Comparison of ENCODE assay signal across 17 cellular contexts in genomic region chr10:89275383-89275782, GRCh38. TPM values are rescaled to one million over a fixed set of nuclear protein-coding genes. Genes with fewer than 3 reads are reported as not detected.
DNase-seq lines count a peak whose midpoint lies in the region; ATAC-seq and TF ChIP-seq lines count a peak whose summit lies in the region.
"Had no signal": no experiment of that assay in that cellular context is flagged by ENCODE, and none has a peak within 500 bp of the region (broad histone marks: within the 10 kb centered on the region; RNA-seq: fewer than 3 reads in every experiment).

No MANE protein-coding gene starts in this region.

- no peaks in the 10 kb centered on the region for H3K4me1 Mint-ChIP-seq in activated naive CD4-positive, alpha-beta T cell treated with anti-CD3 and anti-CD28 coated beads, Interleukin-2, amount 10 ng/mL, durations not matched to agents 7 days and 5 days
- H3K4me1 Mint-ChIP-seq: activated B cell treated with CpG ODN at 0.5 μM for 24 hours, neural crest cell had no signal

- no peak overlapping the region for H2BK15ac ChIP-seq in mesenchymal stem cell (ENCODE audit: low read depth, poor library complexity, severe bottlenecking)

- H3K4me1 ChIP-seq in mesenchymal stem cell (ENCODE audit: control insufficient read depth, insufficient read depth, low read depth, low read length) (peaks cover 3% of the 10 kb centered on the region), upper lobe of right lung (peaks cover 22% of the 10 kb centered on the region), spleen (peaks cover 0 to 18% (median 6%) of the 10 kb centered on the region in 6 donors)

- H3K18ac ChIP-seq in mesenchymal stem cell (ENCODE audit: low read depth in 1 of 2, low read length in 2 of 2), result peak overlapping the region; percentile 6 to 9

- TF ChIP-seq CTCF in dorsolateral prefrontal cortex (IDR thresholded peaks at IDR 0.05 in 54 of 56, conservative IDR thresholded peaks at IDR 0.05 in 2 of 56; ENCODE audit: low read depth in 1 of 56, partially characterized antibody in 56 of 56), result no peak
- TF ChIP-seq CTCF in upper lobe of right lung (IDR thresholded peaks at IDR 0.05), result no peak
- TF ChIP-seq CTCF in spleen (IDR thresholded peaks at IDR 0.05 in 8 of 11, conservative IDR thresholded peaks at IDR 0.05 in 3 of 11), result no peak

- H3K36me3 Mint-ChIP-seq in activated naive CD4-positive, alpha-beta T cell treated with anti-CD3 and anti-CD28 coated beads, Interleukin-2, amount 10 ng/mL, durations not matched to agents 7 days and 5 days, result no peaks in the 10 kb centered on the region

- H2AK5ac ChIP-seq in mesenchymal stem cell (ENCODE audit: low read length, severe bottlenecking), result peak overlapping the region; percentile 25

- H4K91ac ChIP-seq in mesenchymal stem cell (ENCODE audit: low read length), result no peak overlapping the region

- intact Hi-C loops in dorsolateral prefrontal cortex (cut with DNase I) (no loop called here), upper lobe of right lung (cut with DNase I) (no loop called here), spleen (cut with DNase I; ENCODE audit: low total_unique reads) (no loop called here)

- peak overlapping the region in 1 of 2 experiments; percentile 92 for H2BK12ac ChIP-seq in mesenchymal stem cell (ENCODE audit: low read length in 2 of 2)

- H3K14ac ChIP-seq in mesenchymal stem cell (ENCODE audit: low read length in 2 of 2), result no peak overlapping the region

- H2BK120ac ChIP-seq in mesenchymal stem cell (ENCODE audit: low read depth, low read length), result no peak overlapping the region

- no peak overlapping the region for H3K27ac Mint-ChIP-seq in activated naive CD4-positive, alpha-beta T cell treated with anti-CD3 and anti-CD28 coated beads, Interleukin-2, amount 10 ng/mL, durations not matched to agents 7 days and 5 days
- H3K27ac Mint-ChIP-seq: activated B cell treated with CpG ODN at 0.5 μM for 24 hours had no signal

- no peaks in the 10 kb centered on the region for H3K79me1 ChIP-seq in mesenchymal stem cell (replicated peaks; ENCODE audit: low read length, poor library complexity, severe bottlenecking)

- no peak overlapping the region for H3K4me3 ChIP-seq in dorsolateral prefrontal cortex
- H3K4me3 ChIP-seq in mesenchymal stem cell (ENCODE audit: insufficient read depth in 1 of 2, low read depth in 1 of 2, low read length in 2 of 2), result peak overlapping the region in 1 of 2 experiments; percentile 46
- H3K4me3 ChIP-seq in upper lobe of right lung, result no peak overlapping the region
- H3K4me3 ChIP-seq in spleen, result no peak overlapping the region
- no peak overlapping the region for H3K4me3 ChIP-seq in H7 (ENCODE audit: insufficient read depth, low read depth, low read length)

- peak overlapping the region; percentile 79 for H3K9ac ChIP-seq in mesenchymal stem cell (ENCODE audit: low read length)

- H3K4ac ChIP-seq in mesenchymal stem cell (ENCODE audit: low read depth in 1 of 2, low read length in 2 of 2), result peak overlapping the region in 1 of 2 experiments; percentile 54

- no peak overlapping the region for H2BK5ac ChIP-seq in mesenchymal stem cell (ENCODE audit: low read depth, low read length, poor library complexity, severe bottlenecking)

- DNase-seq in NCI-H226 (peak; percentile 34), dorsolateral prefrontal cortex (no peak), mesenchymal stem cell (no peak), upper lobe of right lung (peak; percentile 61), spleen (no peak), H7 (no peak)
- DNase-seq in activated naive CD4-positive, alpha-beta T cell treated with anti-CD3 and anti-CD28 coated beads, Interleukin-2, amount 10 ng/mL, durations not matched to agents 7 days and 5 days, result no peak
- DNase-seq: activated B cell treated with CpG ODN at 0.5 μM for 24 hours; DMS79; left ventricle myocardium superior; NCI-H1048; NCI-H2227 treated with DMSO at 0.1 percent for 48 hours; stimulated activated naive CD8-positive, alpha-beta T cell treated with anti-CD3 and anti-CD28 coated beads, Interleukin-15, Interleukin-2, amounts not matched to agents 100 U/mL and 50 U/mL, for 24 hours had no signal

- H3K36me3 ChIP-seq in mesenchymal stem cell (ENCODE audit: control insufficient read depth in 1 of 2, insufficient read depth in 2 of 2, low read depth in 1 of 2, low read length in 2 of 2), result no peaks in the 10 kb centered on the region
- no peaks in the 10 kb centered on the region for H3K36me3 ChIP-seq in upper lobe of right lung
- H3K36me3 ChIP-seq in spleen, result no peaks in the 10 kb centered on the region
- H3K36me3 ChIP-seq in H7 (replicated peaks; ENCODE audit: control insufficient read depth, insufficient read depth, low read length), result no peaks in the 10 kb centered on the region

- no peak for TF ChIP-seq POLR2A in spleen (IDR thresholded peaks at IDR 0.05)

- peak; percentile 73 for ATAC-seq in upper lobe of right lung
- ATAC-seq: HepG2; left ventricle myocardium superior; sciatic nerve; stimulated activated naive CD8-positive, alpha-beta T cell treated with anti-CD3 and anti-CD28 coated beads, Interleukin-15, Interleukin-2, amounts not matched to agents 100 U/mL and 50 U/mL, for 24 hours had no signal

- 90% methylated on average over 5 of the region's 6 CpGs for WGBS in mesenchymal stem cell
- 73 to 90% (median 83%) methylated on average over 6 of the region's 6 CpGs for WGBS in spleen, 5 donors

- H3K27me3 Mint-ChIP-seq in activated naive CD4-positive, alpha-beta T cell treated with anti-CD3 and anti-CD28 coated beads, Interleukin-2, amount 10 ng/mL, durations not matched to agents 7 days and 5 days, result peaks cover 15% of the 10 kb centered on the region

- peak overlapping the region; percentile 19 for H4K8ac ChIP-seq in mesenchymal stem cell (ENCODE audit: low read length)

- H3K9me3 ChIP-seq in mesenchymal stem cell (ENCODE audit: control insufficient read depth, low read length) (no peaks in the 10 kb centered on the region), upper lobe of right lung (no peaks in the 10 kb centered on the region), spleen (no peaks in the 10 kb centered on the region)

- H3K4me2 ChIP-seq in mesenchymal stem cell (ENCODE audit: low read length, poor library complexity, severe bottlenecking), result no peak overlapping the region

- H2AFZ ChIP-seq in mesenchymal stem cell (ENCODE audit: low read depth, low read length), result no peak overlapping the region

- CTCF ChIA-PET in activated naive CD4-positive, alpha-beta T cell treated with anti-CD3 and anti-CD28 coated beads, Interleukin-2, amount 10 ng/mL, durations not matched to agents 7 days and 5 days (lab: Charles Lee), result interaction anchor here (0.5 to 1.0 kb wide), 2 partner anchors 94 to 285 kb away, joined by 3 to 6 read pairs; no protein-coding TSS in a partner anchor

- H3K23ac ChIP-seq in mesenchymal stem cell (ENCODE audit: low read length in 2 of 2), result no peak overlapping the region

- no peak overlapping the region for H3K4me3 Mint-ChIP-seq in activated naive CD4-positive, alpha-beta T cell treated with anti-CD3 and anti-CD28 coated beads, Interleukin-2, amount 10 ng/mL, durations not matched to agents 7 days and 5 days
- H3K4me3 Mint-ChIP-seq: activated B cell treated with CpG ODN at 0.5 μM for 24 hours, neural crest cell had no signal

- H3K27ac ChIP-seq in dorsolateral prefrontal cortex (peak overlapping the region in 53 of 59 donors; percentile 1 to 82 (median 54)), mesenchymal stem cell (ENCODE audit: low read length, poor library complexity, severe bottlenecking) (peak overlapping the region; percentile 17), upper lobe of right lung (no peak overlapping the region), spleen (no peak overlapping the region)
- H3K27ac ChIP-seq: C4-2B had no signal

- H3K27me3 ChIP-seq in dorsolateral prefrontal cortex (no peaks in the 10 kb centered on the region), mesenchymal stem cell (ENCODE audit: control insufficient read depth in 1 of 2, insufficient read depth in 1 of 2, low read length in 2 of 2) (no peaks in the 10 kb centered on the region), upper lobe of right lung (no peaks in the 10 kb centered on the region), spleen (replicated peaks in 1 of 7) (no peaks in the 10 kb centered on the region), H7 (ENCODE audit: control insufficient read depth, insufficient read depth, low read length) (no peaks in the 10 kb centered on the region)

- no peaks in the 10 kb centered on the region for H3K9me3 Mint-ChIP-seq in activated naive CD4-positive, alpha-beta T cell treated with anti-CD3 and anti-CD28 coated beads, Interleukin-2, amount 10 ng/mL, durations not matched to agents 7 days and 5 days
- H3K9me3 Mint-ChIP-seq: activated B cell treated with CpG ODN at 0.5 μM for 24 hours had no signal

RNA-seq across cellular contexts. Expression of gene LIPA, which starts 23.8 kb away (rescaled TPM):
- 100 to 1,000 TPM in 33 of 120 experiments, 10 to 100 TPM in 87; 39.5 to 269 (median 82.3) TPM for total RNA-seq in dorsolateral prefrontal cortex
- polyA plus RNA-seq in mesenchymal stem cell (2013, experiment 1 of 2), result 180 TPM
- 188 TPM for polyA plus RNA-seq in mesenchymal stem cell (2013, experiment 2 of 2)
- total RNA-seq in upper lobe of right lung, result 194 TPM
- total RNA-seq in spleen, result 100 to 1,000 TPM; 216 to 828 (median 424) TPM
- polyA plus RNA-seq in spleen, result 10 to 100 TPM; 28.6 to 75.0 (median 58.6) TPM
- total RNA-seq in H7 (2014; rRNA removed; shearing (Covaris generic)), result 10.1 and 14.9 TPM in 2 replicates

RNA-seq across cellular contexts. Expression of gene IFIT2, which starts 26.5 kb away (rescaled TPM):
- total RNA-seq in dorsolateral prefrontal cortex (10 to 100 TPM in 108 of 120 experiments, 1 to 10 TPM in 12; 7.7 to 52.2 (median 13.2) TPM), upper lobe of right lung (47.2 TPM), spleen (10 to 100 TPM; 12.8 to 22.2 (median 18.2) TPM)
- 4.6 TPM for polyA plus RNA-seq in mesenchymal stem cell (2013, experiment 1 of 2)
- 4.7 TPM for polyA plus RNA-seq in mesenchymal stem cell (2013, experiment 2 of 2)
- 10 to 100 TPM in 1 of 3 donors, 1 to 10 TPM in 2; 6.1 to 11.4 (median 7.0) TPM for polyA plus RNA-seq in spleen
- 0.18 and 0.45 TPM in 2 replicates for total RNA-seq in H7 (2014; rRNA removed; shearing (Covaris generic))

RNA-seq across cellular contexts. Expression of gene IFIT3, which starts 52.4 kb away (rescaled TPM):
- total RNA-seq in dorsolateral prefrontal cortex, result 100 to 1,000 TPM in 3 of 120 experiments, 10 to 100 TPM in 113, 1 to 10 TPM in 4; 8.6 to 195 (median 16.5) TPM
- polyA plus RNA-seq in mesenchymal stem cell (2013, experiment 1 of 2), result 29.1 TPM
- 30.3 TPM for polyA plus RNA-seq in mesenchymal stem cell (2013, experiment 2 of 2)
- total RNA-seq in upper lobe of right lung, result 78.0 TPM
- 10 to 100 TPM; 19.1 to 44.5 (median 24.7) TPM for total RNA-seq in spleen
- 10 to 100 TPM in 2 of 3 donors, 1 to 10 TPM in 1; 7.7 to 29.9 (median 10.4) TPM for polyA plus RNA-seq in spleen
- 0.22 and 0.45 TPM in 2 replicates for total RNA-seq in H7 (2014; rRNA removed; shearing (Covaris generic))

Comparison
In these comparisons a context has a peak if more than half of its experiments do, and no peak if none do; other contexts are left out.
1. DNase-seq: peak in NCI-H226 (single experiment) and upper lobe of right lung (single experiment); none in dorsolateral prefrontal cortex (0 of 10), mesenchymal stem cell (single experiment), spleen (single experiment), activated naive CD4-positive, alpha-beta T cell treated with anti-CD3 and anti-CD28 coated beads, Interleukin-2, amount 10 ng/mL, durations not matched to agents 7 days and 5 days (single experiment) and H7 (single experiment).
2. H3K27ac ChIP-seq: peak in dorsolateral prefrontal cortex (53 of 59) and mesenchymal stem cell (single experiment); none in upper lobe of right lung (single experiment) and spleen (0 of 8).